ENCODE assay signal across 1 cellular context in the genomic region with DNA sequence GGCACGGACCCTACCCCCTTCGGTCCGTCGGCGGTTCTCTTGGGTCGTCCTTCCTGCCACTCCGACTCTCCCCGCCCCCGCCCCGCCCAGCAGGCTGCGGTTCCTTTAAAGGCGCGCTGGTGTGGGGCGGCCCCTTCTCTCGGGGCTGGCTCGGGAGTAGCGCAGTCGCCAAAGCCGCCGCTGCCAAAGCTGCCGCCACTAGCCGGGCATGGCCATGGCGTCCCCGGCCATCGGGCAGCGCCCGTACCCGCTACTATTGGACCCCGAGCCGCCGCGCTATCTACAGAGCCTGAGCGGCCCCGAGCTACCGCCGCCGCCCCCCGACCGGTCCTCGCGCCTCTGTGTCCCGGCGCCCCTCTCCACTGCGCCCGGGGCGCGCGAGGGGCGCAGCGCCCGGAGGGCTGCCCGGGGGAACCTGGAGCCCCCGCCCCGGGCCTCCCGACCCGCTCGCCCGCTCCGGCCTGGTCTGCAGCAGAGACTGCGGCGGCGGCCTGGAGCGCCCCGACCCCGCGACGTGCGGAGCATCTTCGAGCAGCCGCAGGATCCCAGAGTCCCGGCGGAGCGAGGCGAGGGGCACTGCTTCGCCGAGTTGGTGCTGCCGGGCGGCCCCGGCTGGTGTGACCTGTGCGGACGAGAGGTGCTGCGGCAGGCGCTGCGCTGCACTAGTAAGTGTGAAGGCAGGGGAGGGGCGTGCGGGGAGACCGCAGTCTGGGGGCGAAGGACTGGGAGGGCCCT.
A peak's percentile ranks its signal among the peaks of the same experiment; 100 is the strongest.
TF ChIP-seq lines count a peak whose summit lies in the region.

A gene with protein sequence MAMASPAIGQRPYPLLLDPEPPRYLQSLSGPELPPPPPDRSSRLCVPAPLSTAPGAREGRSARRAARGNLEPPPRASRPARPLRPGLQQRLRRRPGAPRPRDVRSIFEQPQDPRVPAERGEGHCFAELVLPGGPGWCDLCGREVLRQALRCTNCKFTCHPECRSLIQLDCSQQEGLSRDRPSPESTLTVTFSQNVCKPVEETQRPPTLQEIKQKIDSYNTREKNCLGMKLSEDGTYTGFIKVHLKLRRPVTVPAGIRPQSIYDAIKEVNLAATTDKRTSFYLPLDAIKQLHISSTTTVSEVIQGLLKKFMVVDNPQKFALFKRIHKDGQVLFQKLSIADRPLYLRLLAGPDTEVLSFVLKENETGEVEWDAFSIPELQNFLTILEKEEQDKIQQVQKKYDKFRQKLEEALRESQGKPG (plus strand): TSS at position 137 of the 735 bp plus-strand sequence. CDS start 72 bp downstream, at position 209.

TF ChIP-seq in K562, 482 proteins besides CTCF, POLR2A, EP300 and RAD21 (continued from another document and continues in another):
- TF ChIP-seq, protein P1, sequence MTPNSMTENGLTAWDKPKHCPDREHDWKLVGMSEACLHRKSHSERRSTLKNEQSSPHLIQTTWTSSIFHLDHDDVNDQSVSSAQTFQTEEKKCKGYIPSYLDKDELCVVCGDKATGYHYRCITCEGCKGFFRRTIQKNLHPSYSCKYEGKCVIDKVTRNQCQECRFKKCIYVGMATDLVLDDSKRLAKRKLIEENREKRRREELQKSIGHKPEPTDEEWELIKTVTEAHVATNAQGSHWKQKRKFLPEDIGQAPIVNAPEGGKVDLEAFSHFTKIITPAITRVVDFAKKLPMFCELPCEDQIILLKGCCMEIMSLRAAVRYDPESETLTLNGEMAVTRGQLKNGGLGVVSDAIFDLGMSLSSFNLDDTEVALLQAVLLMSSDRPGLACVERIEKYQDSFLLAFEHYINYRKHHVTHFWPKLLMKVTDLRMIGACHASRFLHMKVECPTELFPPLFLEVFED (CRISPR knock-in tag; conservative IDR thresholded peaks at IDR 0.05) = no peak
- TF ChIP-seq FUS (optimal IDR thresholded peaks at IDR 0.05; ENCODE audit: low read depth, low read length) = peak; percentile 23
- TF ChIP-seq SOX6 (IDR thresholded peaks at IDR 0.05) = no peak
- TF ChIP-seq, protein P2, sequence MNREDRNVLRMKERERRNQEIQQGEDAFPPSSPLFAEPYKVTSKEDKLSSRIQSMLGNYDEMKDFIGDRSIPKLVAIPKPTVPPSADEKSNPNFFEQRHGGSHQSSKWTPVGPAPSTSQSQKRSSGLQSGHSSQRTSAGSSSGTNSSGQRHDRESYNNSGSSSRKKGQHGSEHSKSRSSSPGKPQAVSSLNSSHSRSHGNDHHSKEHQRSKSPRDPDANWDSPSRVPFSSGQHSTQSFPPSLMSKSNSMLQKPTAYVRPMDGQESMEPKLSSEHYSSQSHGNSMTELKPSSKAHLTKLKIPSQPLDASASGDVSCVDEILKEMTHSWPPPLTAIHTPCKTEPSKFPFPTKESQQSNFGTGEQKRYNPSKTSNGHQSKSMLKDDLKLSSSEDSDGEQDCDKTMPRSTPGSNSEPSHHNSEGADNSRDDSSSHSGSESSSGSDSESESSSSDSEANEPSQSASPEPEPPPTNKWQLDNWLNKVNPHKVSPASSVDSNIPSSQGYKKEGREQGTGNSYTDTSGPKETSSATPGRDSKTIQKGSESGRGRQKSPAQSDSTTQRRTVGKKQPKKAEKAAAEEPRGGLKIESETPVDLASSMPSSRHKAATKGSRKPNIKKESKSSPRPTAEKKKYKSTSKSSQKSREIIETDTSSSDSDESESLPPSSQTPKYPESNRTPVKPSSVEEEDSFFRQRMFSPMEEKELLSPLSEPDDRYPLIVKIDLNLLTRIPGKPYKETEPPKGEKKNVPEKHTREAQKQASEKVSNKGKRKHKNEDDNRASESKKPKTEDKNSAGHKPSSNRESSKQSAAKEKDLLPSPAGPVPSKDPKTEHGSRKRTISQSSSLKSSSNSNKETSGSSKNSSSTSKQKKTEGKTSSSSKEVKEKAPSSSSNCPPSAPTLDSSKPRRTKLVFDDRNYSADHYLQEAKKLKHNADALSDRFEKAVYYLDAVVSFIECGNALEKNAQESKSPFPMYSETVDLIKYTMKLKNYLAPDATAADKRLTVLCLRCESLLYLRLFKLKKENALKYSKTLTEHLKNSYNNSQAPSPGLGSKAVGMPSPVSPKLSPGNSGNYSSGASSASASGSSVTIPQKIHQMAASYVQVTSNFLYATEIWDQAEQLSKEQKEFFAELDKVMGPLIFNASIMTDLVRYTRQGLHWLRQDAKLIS (CRISPR knock-in tag; IDR thresholded peaks at IDR 0.05) = 0 out of 2 replicates have a peak, but pooled peaks have one; percentile 53
- no peak for TF ChIP-seq JUN (IDR thresholded peaks at IDR 0.05; ENCODE audit: borderline replicate concordance, low read depth, low read length)
- TF ChIP-seq JUN (CRISPR knock-in tag; IDR thresholded peaks at IDR 0.05; ENCODE audit: borderline replicate concordance) = no peak
- TF ChIP-seq TGIF2 (CRISPR knock-in tag; IDR thresholded peaks at IDR 0.05) = 0 out of 2 replicates have a peak, but pooled peaks have one; percentile 58
- TF ChIP-seq, protein P3, sequence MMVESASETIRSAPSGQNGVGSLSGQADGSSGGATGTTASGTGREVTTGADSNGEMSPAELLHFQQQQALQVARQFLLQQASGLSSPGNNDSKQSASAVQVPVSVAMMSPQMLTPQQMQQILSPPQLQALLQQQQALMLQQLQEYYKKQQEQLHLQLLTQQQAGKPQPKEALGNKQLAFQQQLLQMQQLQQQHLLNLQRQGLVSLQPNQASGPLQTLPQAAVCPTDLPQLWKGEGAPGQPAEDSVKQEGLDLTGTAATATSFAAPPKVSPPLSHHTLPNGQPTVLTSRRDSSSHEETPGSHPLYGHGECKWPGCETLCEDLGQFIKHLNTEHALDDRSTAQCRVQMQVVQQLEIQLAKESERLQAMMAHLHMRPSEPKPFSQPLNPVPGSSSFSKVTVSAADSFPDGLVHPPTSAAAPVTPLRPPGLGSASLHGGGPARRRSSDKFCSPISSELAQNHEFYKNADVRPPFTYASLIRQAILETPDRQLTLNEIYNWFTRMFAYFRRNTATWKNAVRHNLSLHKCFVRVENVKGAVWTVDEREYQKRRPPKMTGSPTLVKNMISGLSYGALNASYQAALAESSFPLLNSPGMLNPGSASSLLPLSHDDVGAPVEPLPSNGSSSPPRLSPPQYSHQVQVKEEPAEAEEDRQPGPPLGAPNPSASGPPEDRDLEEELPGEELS (CRISPR knock-in tag; IDR thresholded peaks at IDR 0.05; ENCODE audit: borderline replicate concordance) = no peak; the same call in 1 of the 2 replicates
- TF ChIP-seq BCOR (IDR thresholded peaks at IDR 0.05) = no peak
- no peak for TF ChIP-seq ZNF175 (CRISPR knock-in tag; IDR thresholded peaks at IDR 0.05; ENCODE audit: low read depth)
- TF ChIP-seq RBM17 (IDR thresholded peaks at IDR 0.05; ENCODE audit: borderline replicate concordance, low read depth, low read length) = no peak
- TF ChIP-seq, protein P4, sequence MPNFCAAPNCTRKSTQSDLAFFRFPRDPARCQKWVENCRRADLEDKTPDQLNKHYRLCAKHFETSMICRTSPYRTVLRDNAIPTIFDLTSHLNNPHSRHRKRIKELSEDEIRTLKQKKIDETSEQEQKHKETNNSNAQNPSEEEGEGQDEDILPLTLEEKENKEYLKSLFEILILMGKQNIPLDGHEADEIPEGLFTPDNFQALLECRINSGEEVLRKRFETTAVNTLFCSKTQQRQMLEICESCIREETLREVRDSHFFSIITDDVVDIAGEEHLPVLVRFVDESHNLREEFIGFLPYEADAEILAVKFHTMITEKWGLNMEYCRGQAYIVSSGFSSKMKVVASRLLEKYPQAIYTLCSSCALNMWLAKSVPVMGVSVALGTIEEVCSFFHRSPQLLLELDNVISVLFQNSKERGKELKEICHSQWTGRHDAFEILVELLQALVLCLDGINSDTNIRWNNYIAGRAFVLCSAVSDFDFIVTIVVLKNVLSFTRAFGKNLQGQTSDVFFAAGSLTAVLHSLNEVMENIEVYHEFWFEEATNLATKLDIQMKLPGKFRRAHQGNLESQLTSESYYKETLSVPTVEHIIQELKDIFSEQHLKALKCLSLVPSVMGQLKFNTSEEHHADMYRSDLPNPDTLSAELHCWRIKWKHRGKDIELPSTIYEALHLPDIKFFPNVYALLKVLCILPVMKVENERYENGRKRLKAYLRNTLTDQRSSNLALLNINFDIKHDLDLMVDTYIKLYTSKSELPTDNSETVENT (CRISPR knock-in tag; IDR thresholded peaks at IDR 0.05) = no peak
- no peak for TF ChIP-seq TAF1 (IDR thresholded peaks at IDR 0.05; ENCODE audit: control insufficient read depth, extremely low read depth, insufficient read depth, low read length, severe bottlenecking)
- no peak for TF ChIP-seq ZBED1 (IDR thresholded peaks at IDR 0.05)
- no peak for TF ChIP-seq NCOA1 (IDR thresholded peaks at IDR 0.05; ENCODE audit: low read depth)
- TF ChIP-seq CBX2 (IDR thresholded peaks at IDR 0.05; ENCODE audit: insufficient read depth, low read length, poor library complexity, severe bottlenecking) = no peak
- TF ChIP-seq DDX20 (tag; IDR thresholded peaks at IDR 0.05; ENCODE audit: low read depth) = no peak
- no peak for TF ChIP-seq ZNF561 (CRISPR knock-in tag; conservative IDR thresholded peaks at IDR 0.05)
- peak; percentile 24; the same call in 1 of the 2 replicates for TF ChIP-seq L3MBTL2 (IDR thresholded peaks at IDR 0.05)
- TF ChIP-seq LEF1 (IDR thresholded peaks at IDR 0.05) = no peak
- no peak for TF ChIP-seq MAFK (IDR thresholded peaks at IDR 0.05; ENCODE audit: low read length)
- TF ChIP-seq THRAP3 (IDR thresholded peaks at IDR 0.05; ENCODE audit: borderline replicate concordance) = no peak
- TF ChIP-seq ZC3H4 (CRISPR knock-in tag; IDR thresholded peaks at IDR 0.05; ENCODE audit: borderline replicate concordance) = no peak
- TF ChIP-seq HOXB6 (CRISPR knock-in tag; IDR thresholded peaks at IDR 0.05; ENCODE audit: borderline replicate concordance) = no peak
- no peak for TF ChIP-seq POLR2H (tag; IDR thresholded peaks at IDR 0.05; ENCODE audit: low read depth)
- no peak for TF ChIP-seq HDAC8 (tag; IDR thresholded peaks at IDR 0.05)
- no peak for TF ChIP-seq PTRF (tag; IDR thresholded peaks at IDR 0.05)
- TF ChIP-seq, protein P5, sequence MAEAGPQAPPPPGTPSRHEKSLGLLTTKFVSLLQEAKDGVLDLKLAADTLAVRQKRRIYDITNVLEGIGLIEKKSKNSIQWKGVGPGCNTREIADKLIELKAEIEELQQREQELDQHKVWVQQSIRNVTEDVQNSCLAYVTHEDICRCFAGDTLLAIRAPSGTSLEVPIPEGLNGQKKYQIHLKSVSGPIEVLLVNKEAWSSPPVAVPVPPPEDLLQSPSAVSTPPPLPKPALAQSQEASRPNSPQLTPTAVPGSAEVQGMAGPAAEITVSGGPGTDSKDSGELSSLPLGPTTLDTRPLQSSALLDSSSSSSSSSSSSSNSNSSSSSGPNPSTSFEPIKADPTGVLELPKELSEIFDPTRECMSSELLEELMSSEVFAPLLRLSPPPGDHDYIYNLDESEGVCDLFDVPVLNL (CRISPR knock-in tag; IDR thresholded peaks at IDR 0.05; ENCODE audit: low read depth) = no peak
- no peak for TF ChIP-seq SMARCC2 (IDR thresholded peaks at IDR 0.05; ENCODE audit: low read depth)
- TF ChIP-seq, protein P6, sequence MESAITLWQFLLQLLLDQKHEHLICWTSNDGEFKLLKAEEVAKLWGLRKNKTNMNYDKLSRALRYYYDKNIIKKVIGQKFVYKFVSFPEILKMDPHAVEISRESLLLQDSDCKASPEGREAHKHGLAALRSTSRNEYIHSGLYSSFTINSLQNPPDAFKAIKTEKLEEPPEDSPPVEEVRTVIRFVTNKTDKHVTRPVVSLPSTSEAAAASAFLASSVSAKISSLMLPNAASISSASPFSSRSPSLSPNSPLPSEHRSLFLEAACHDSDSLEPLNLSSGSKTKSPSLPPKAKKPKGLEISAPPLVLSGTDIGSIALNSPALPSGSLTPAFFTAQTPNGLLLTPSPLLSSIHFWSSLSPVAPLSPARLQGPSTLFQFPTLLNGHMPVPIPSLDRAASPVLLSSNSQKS (CRISPR knock-in tag; IDR thresholded peaks at IDR 0.05) = no peak
- no peak for TF ChIP-seq RB1 (IDR thresholded peaks at IDR 0.05; ENCODE audit: low read depth)
- no peak for TF ChIP-seq NR1H2 (CRISPR knock-in tag; IDR thresholded peaks at IDR 0.05)
- no peak for TF ChIP-seq TCFL5 (CRISPR knock-in tag; conservative IDR thresholded peaks at IDR 0.05)
- TF ChIP-seq SPI1 (IDR thresholded peaks at IDR 0.05; ENCODE audit: borderline replicate concordance, low read depth, low read length) = no peak
- TF ChIP-seq, protein P7, sequence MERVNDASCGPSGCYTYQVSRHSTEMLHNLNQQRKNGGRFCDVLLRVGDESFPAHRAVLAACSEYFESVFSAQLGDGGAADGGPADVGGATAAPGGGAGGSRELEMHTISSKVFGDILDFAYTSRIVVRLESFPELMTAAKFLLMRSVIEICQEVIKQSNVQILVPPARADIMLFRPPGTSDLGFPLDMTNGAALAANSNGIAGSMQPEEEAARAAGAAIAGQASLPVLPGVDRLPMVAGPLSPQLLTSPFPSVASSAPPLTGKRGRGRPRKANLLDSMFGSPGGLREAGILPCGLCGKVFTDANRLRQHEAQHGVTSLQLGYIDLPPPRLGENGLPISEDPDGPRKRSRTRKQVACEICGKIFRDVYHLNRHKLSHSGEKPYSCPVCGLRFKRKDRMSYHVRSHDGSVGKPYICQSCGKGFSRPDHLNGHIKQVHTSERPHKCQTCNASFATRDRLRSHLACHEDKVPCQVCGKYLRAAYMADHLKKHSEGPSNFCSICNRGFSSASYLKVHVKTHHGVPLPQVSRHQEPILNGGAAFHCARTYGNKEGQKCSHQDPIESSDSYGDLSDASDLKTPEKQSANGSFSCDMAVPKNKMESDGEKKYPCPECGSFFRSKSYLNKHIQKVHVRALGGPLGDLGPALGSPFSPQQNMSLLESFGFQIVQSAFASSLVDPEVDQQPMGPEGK (CRISPR knock-in tag; IDR thresholded peaks at IDR 0.05; ENCODE audit: borderline replicate concordance) = no peak
- TF ChIP-seq, protein P8, sequence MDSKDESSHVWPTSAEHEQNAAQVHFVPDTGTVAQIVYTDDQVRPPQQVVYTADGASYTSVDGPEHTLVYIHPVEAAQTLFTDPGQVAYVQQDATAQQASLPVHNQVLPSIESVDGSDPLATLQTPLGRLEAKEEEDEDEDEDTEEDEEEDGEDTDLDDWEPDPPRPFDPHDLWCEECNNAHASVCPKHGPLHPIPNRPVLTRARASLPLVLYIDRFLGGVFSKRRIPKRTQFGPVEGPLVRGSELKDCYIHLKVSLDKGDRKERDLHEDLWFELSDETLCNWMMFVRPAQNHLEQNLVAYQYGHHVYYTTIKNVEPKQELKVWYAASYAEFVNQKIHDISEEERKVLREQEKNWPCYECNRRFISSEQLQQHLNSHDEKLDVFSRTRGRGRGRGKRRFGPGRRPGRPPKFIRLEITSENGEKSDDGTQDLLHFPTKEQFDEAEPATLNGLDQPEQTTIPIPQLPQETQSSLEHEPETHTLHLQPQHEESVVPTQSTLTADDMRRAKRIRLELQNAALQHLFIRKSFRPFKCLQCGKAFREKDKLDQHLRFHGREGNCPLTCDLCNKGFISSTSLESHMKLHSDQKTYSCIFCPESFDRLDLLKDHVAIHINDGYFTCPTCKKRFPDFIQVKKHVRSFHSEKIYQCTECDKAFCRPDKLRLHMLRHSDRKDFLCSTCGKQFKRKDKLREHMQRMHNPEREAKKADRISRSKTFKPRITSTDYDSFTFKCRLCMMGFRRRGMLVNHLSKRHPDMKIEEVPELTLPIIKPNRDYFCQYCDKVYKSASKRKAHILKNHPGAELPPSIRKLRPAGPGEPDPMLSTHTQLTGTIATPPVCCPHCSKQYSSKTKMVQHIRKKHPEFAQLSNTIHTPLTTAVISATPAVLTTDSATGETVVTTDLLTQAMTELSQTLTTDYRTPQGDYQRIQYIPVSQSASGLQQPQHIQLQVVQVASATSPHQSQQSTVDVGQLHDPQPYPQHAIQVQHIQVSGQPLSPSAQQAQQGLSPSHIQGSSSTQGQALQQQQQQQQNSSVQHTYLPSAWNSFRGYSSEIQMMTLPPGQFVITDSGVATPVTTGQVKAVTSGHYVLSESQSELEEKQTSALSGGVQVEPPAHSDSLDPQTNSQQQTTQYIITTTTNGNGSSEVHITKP (IDR thresholded peaks at IDR 0.05; ENCODE audit: partially characterized antibody) = no peak
- no peak for TF ChIP-seq TAL1 (IDR thresholded peaks at IDR 0.05)
- TF ChIP-seq FOSL1 (tag; conservative IDR thresholded peaks at IDR 0.05) = no peak
- TF ChIP-seq NR2C1 (IDR thresholded peaks at IDR 0.05) = no peak
- TF ChIP-seq NR2C1 (tag; IDR thresholded peaks at IDR 0.05) = no peak
- TF ChIP-seq ZNF77 (CRISPR knock-in tag; IDR thresholded peaks at IDR 0.05) = no peak
- 0 out of 4 replicates have a peak, but pooled peaks of 1 of the 2 experiments have one; percentile 3 for TF ChIP-seq KDM4B (IDR thresholded peaks at IDR 0.05; ENCODE audit: borderline replicate concordance in 2 of 2, low read depth in 1 of 2)
